In genomic region chr4:169184686-169185085, GRCh38 we compare ENCODE assay signal across 18 cellular contexts.
DNase-seq lines count a peak whose midpoint lies in the region; ATAC-seq and TF ChIP-seq lines count a peak whose summit lies in the region.
"Had no signal": no experiment of that assay in that cellular context is flagged by ENCODE, and none has a peak within 500 bp of the region (broad histone marks: within the 10 kb centered on the region; RNA-seq: fewer than 3 reads in every experiment).

No MANE protein-coding gene starts in this region.

- no peak overlapping the region for H3K4me3 Mint-ChIP-seq in Caco-2 (ENCODE audit: unreplicated experiment)
- H3K4me3 Mint-ChIP-seq: B cell, CD14-positive monocyte had no signal

- peaks cover 2% of the 10 kb centered on the region for H3K9me3 Mint-ChIP-seq in Caco-2 (ENCODE audit: unreplicated experiment)
- H3K9me3 Mint-ChIP-seq: CD14-positive monocyte had no signal

- peak overlapping the region; percentile 52 for H3K27ac Mint-ChIP-seq in Caco-2 (ENCODE audit: unreplicated experiment)
- H3K27ac Mint-ChIP-seq: B cell had no signal

- ATAC-seq in RWPE2 (ENCODE audit: low read depth) = peak; percentile 57
- no peak for ATAC-seq in HG02571 (IDR thresholded peaks at IDR 0.05; ENCODE audit: unreplicated experiment)

- 51% methylated on average over 3 of the region's 3 CpGs for WGBS in hepatocyte (ENCODE audit: low lambda C conversion rate, missing lambda C conversion rate)
- WGBS in stomach, 5 donors = 12 to 37% (median 29%) methylated on average over 3 of the region's 3 CpGs

- no peaks in the 10 kb centered on the region for H4K20me1 ChIP-seq in hepatocyte (ENCODE audit: insufficient read depth, poor library complexity, severe bottlenecking)

- H3K9me2 ChIP-seq in hepatocyte (replicated peaks; ENCODE audit: insufficient read depth) = no peaks in the 10 kb centered on the region

- no TSS peak for BruUV-seq in Caco-2 (replicated peaks; lab: Mats Ljungman, UMichigan)

- H3K27me3 Mint-ChIP-seq in Caco-2 (ENCODE audit: insufficient read depth, unreplicated experiment) = no peaks in the 10 kb centered on the region
- H3K27me3 Mint-ChIP-seq: B cell had no signal

- H2AFZ ChIP-seq in hepatocyte = no peak overlapping the region

- no peak for TF ChIP-seq CTCF in Caco-2 (IDR thresholded peaks at IDR 0.05; ENCODE audit: insufficient read depth in 1 of 2, low read depth in 1 of 2, low read length in 1 of 2, severe bottlenecking in 1 of 2, unreplicated experiment in 1 of 2)
- no peak for TF ChIP-seq CTCF in RWPE2 (IDR thresholded peaks at IDR 0.05; ENCODE audit: poor library complexity, severe bottlenecking)
- no peak for TF ChIP-seq CTCF in hepatocyte (IDR thresholded peaks at IDR 0.05; ENCODE audit: poor library complexity)
- no peak for TF ChIP-seq CTCF in stomach (IDR thresholded peaks at IDR 0.05)

- H3K9me3 ChIP-seq in Caco-2 = no peaks in the 10 kb centered on the region
- H3K9me3 ChIP-seq in RWPE2 (ENCODE audit: severe bottlenecking) = no peaks in the 10 kb centered on the region
- no peaks in the 10 kb centered on the region for H3K9me3 ChIP-seq in hepatocyte (ENCODE audit: low read depth)
- H3K9me3 ChIP-seq in stomach = no peaks in the 10 kb centered on the region

- in situ Hi-C loops in KBM-7 (cut with MboI; ENCODE audit: low pct_unique_long_range_greater_than_20kb, low sequenced_read_pairs) = no loop called here

- no peak overlapping the region for H3K4me3 ChIP-seq in Caco-2 (ENCODE audit: low read depth, low read length)
- no peak overlapping the region for H3K4me3 ChIP-seq in RWPE2 (ENCODE audit: severe bottlenecking)
- no peak overlapping the region for H3K4me3 ChIP-seq in hepatocyte
- H3K4me3 ChIP-seq in stomach = no peak overlapping the region

- H3K36me3 Mint-ChIP-seq in Caco-2 (ENCODE audit: insufficient read depth, unreplicated experiment) = peaks cover 16% of the 10 kb centered on the region
- H3K36me3 Mint-ChIP-seq: CD14-positive monocyte had no signal

- intact Hi-C loops in Caco-2 (cut with micrococcal nuclease; ENCODE audit: unreplicated experiment) = no loop called here
- intact Hi-C loops in stomach (cut with DNase I; ENCODE audit: low total_unique reads) = no loop called here

- H3K4me1 ChIP-seq in Caco-2 = peaks cover 17% of the 10 kb centered on the region
- H3K4me1 ChIP-seq in RWPE2 (ENCODE audit: insufficient read depth, poor library complexity, severe bottlenecking) = peaks cover 21% of the 10 kb centered on the region
- H3K4me1 ChIP-seq in hepatocyte (ENCODE audit: insufficient read depth) = peaks cover 24% of the 10 kb centered on the region
- H3K4me1 ChIP-seq in stomach = peaks cover 24 to 77% (median 55%) of the 10 kb centered on the region in 4 donors

- peaks cover 40% of the 10 kb centered on the region for H3K4me1 Mint-ChIP-seq in Caco-2 (ENCODE audit: low read depth, unreplicated experiment)
- H3K4me1 Mint-ChIP-seq: CD14-positive monocyte had no signal

- CTCF ChIA-PET in Caco-2 (lab: Charles Lee) = no interaction called here

- H3K36me3 ChIP-seq in Caco-2 (ENCODE audit: control insufficient read depth, insufficient read depth, low read length) (no peaks in the 10 kb centered on the region), RWPE2 (ENCODE audit: low read depth) (no peaks in the 10 kb centered on the region), hepatocyte (replicated peaks; ENCODE audit: insufficient read depth, low read depth) (no peaks in the 10 kb centered on the region), stomach (no peaks in the 10 kb centered on the region)

- peaks cover 77% of the 10 kb centered on the region for H3K79me2 ChIP-seq in hepatocyte

- DNase-seq in Caco-2 (no peak), RWPE2 (ENCODE audit: low spot score) (no peak), hepatocyte (ENCODE audit: low spot score) (no peak), stomach (no peak), NCI-H69 (lab: John Stamatoyannopoulos, UW) (no peak), KBM-7 (no peak)
- DNase-seq: EL, GF-D8, NCI-H1092 treated with DMSO at 0.1 percent for 48 hours, NCI-H1436 treated with DMSO at 0.1 percent for 48 hours, NCI-H1930, NCI-H2227 treated with DMSO at 0.1 percent for 48 hours, NCI-H510A, NCI-H774, Right ventricle myocardium superior had no signal

- H3K4me2 ChIP-seq in hepatocyte = peak overlapping the region; percentile 66

- TF ChIP-seq POLR2A in stomach (IDR thresholded peaks at IDR 0.05) = no peak

- H3K27ac ChIP-seq in RWPE2 (ENCODE audit: poor library complexity, severe bottlenecking) = peak overlapping the region; percentile 18
- H3K27ac ChIP-seq in hepatocyte = peak overlapping the region; percentile 75
- H3K27ac ChIP-seq in stomach = peak overlapping the region in 4 of 5 donors; percentile 59 to 80 (median 70)

- H3K27me3 ChIP-seq in Caco-2 (replicated peaks; ENCODE audit: control insufficient read depth, insufficient read depth, low read length) = no peaks in the 10 kb centered on the region
- no peaks in the 10 kb centered on the region for H3K27me3 ChIP-seq in RWPE2 (ENCODE audit: insufficient read depth, poor library complexity, severe bottlenecking)
- no peaks in the 10 kb centered on the region for H3K27me3 ChIP-seq in hepatocyte
- no peaks in the 10 kb centered on the region for H3K27me3 ChIP-seq in stomach

- POLR2A ChIA-PET in Caco-2 (lab: Charles Lee) = no interaction called here

- no peak for TF ChIP-seq EP300 in stomach (IDR thresholded peaks at IDR 0.05)

Comparison
In these comparisons a context has a peak if more than half of its experiments do, and no peak if none do; other contexts are left out.
1. H3K27ac ChIP-seq: peak in every context shown above with its lines; median percentile 75 in hepatocyte; 70 in stomach; 18 in RWPE2.